ENCODE assay signal across 1 cellular context in genomic region chr5:143986567-143987242, GRCh38.
TF ChIP-seq lines count a peak whose summit lies in the region.

No MANE protein-coding gene starts in this region.

TF ChIP-seq in HEK293, 187 proteins besides CTCF, POLR2A, EP300 and RAD21 (continued from another document and continues in another):
- TF ChIP-seq, protein P1, sequence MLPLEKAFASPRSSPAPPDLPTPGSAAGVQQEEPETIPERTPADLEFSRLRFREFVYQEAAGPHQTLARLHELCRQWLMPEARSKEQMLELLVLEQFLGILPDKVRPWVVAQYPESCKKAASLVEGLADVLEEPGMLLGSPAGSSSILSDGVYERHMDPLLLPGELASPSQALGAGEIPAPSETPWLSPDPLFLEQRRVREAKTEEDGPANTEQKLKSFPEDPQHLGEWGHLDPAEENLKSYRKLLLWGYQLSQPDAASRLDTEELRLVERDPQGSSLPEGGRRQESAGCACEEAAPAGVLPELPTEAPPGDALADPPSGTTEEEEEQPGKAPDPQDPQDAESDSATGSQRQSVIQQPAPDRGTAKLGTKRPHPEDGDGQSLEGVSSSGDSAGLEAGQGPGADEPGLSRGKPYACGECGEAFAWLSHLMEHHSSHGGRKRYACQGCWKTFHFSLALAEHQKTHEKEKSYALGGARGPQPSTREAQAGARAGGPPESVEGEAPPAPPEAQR (tag by site-specific recombination; IDR thresholded peaks at IDR 0.05): no peak
- TF ChIP-seq GLI2 (tag by site-specific recombination; IDR thresholded peaks at IDR 0.05; ENCODE audit: borderline replicate concordance, low read depth) (0 out of 2 replicates have a peak, but pooled peaks have one; percentile 10), ZNF785 (tag by site-specific recombination; IDR thresholded peaks at IDR 0.05) (no peak), ZBTB1 (tag by site-specific recombination; IDR thresholded peaks at IDR 0.05) (no peak), ZNF132 (tag by site-specific recombination; IDR thresholded peaks at IDR 0.05; ENCODE audit: borderline replicate concordance) (no peak), ZNF701 (tag by site-specific recombination; IDR thresholded peaks at IDR 0.05) (no peak), ZNF211 (tag by site-specific recombination; IDR thresholded peaks at IDR 0.05; ENCODE audit: low read depth) (no peak), ZNF837 (tag by site-specific recombination; IDR thresholded peaks at IDR 0.05) (no peak), ZNF114 (tag by site-specific recombination; IDR thresholded peaks at IDR 0.05) (no peak), ZNF37A (tag by site-specific recombination; IDR thresholded peaks at IDR 0.05) (no peak), BCL11B (tag by site-specific recombination; IDR thresholded peaks at IDR 0.05; ENCODE audit: low read depth) (0 out of 2 replicates have a peak, but pooled peaks have one; percentile 15), ZBTB20 (tag by site-specific recombination; IDR thresholded peaks at IDR 0.05) (no peak), ELK4 (IDR thresholded peaks at IDR 0.05; ENCODE audit: borderline replicate concordance, low read depth, low read length) (no peak), ZNF791 (tag by site-specific recombination; IDR thresholded peaks at IDR 0.05) (no peak), YY2 (tag by site-specific recombination; IDR thresholded peaks at IDR 0.05) (no peak), ZNF266 (tag by site-specific recombination; IDR thresholded peaks at IDR 0.05; ENCODE audit: low read depth) (no peak), KLF9 (tag by site-specific recombination; IDR thresholded peaks at IDR 0.05; ENCODE audit: low read depth) (no peak), ZNF792 (tag by site-specific recombination; IDR thresholded peaks at IDR 0.05) (no peak), ZNF596 (tag by site-specific recombination; IDR thresholded peaks at IDR 0.05) (no peak), PRDM6 (tag by site-specific recombination; IDR thresholded peaks at IDR 0.05) (peak; percentile 67), ZNF202 (tag by site-specific recombination; IDR thresholded peaks at IDR 0.05; ENCODE audit: borderline replicate concordance) (no peak), SP2 (tag by site-specific recombination; IDR thresholded peaks at IDR 0.05) (no peak), TSHZ1 (tag by site-specific recombination; IDR thresholded peaks at IDR 0.05; ENCODE audit: borderline replicate concordance) (no peak), ZNF366 (tag by site-specific recombination; conservative IDR thresholded peaks at IDR 0.05) (no peak), ZNF624 (tag by site-specific recombination; IDR thresholded peaks at IDR 0.05) (no peak), YY1 (tag by site-specific recombination; IDR thresholded peaks at IDR 0.05) (no peak), ZFP69B (tag by site-specific recombination; IDR thresholded peaks at IDR 0.05) (no peak), KLF7 (tag by site-specific recombination; IDR thresholded peaks at IDR 0.05; ENCODE audit: borderline replicate concordance) (no peak), ZFP37 (tag by site-specific recombination; IDR thresholded peaks at IDR 0.05) (no peak), ZNF175 (tag by site-specific recombination; IDR thresholded peaks at IDR 0.05) (no peak), ZNF146 (tag by site-specific recombination; IDR thresholded peaks at IDR 0.05) (no peak), ZNF843 (tag by site-specific recombination; IDR thresholded peaks at IDR 0.05) (peak; percentile 84), BCL11A (tag by site-specific recombination; IDR thresholded peaks at IDR 0.05; ENCODE audit: low read depth) (no peak), ZNF660 (tag by site-specific recombination; IDR thresholded peaks at IDR 0.05) (no peak), ZNF311 (tag by site-specific recombination; IDR thresholded peaks at IDR 0.05; ENCODE audit: borderline replicate concordance) (no peak), ZBTB10 (tag by site-specific recombination; IDR thresholded peaks at IDR 0.05) (no peak), GLIS1 (tag by site-specific recombination; IDR thresholded peaks at IDR 0.05) (no peak), ZNF585B (tag by site-specific recombination; IDR thresholded peaks at IDR 0.05) (no peak), ZNF174 (tag by site-specific recombination; IDR thresholded peaks at IDR 0.05) (no peak), ZNF530 (tag by site-specific recombination; IDR thresholded peaks at IDR 0.05; ENCODE audit: low read depth) (no peak), ZNF223 (tag by site-specific recombination; IDR thresholded peaks at IDR 0.05) (no peak), ZNF157 (tag by site-specific recombination; IDR thresholded peaks at IDR 0.05) (no peak), OSR2 (tag by site-specific recombination; IDR thresholded peaks at IDR 0.05) (peak; percentile 71; the same call in 1 of the 2 replicates), ZBTB44 (tag by site-specific recombination; IDR thresholded peaks at IDR 0.05) (peak; percentile 32; the same call in 1 of the 2 replicates), ZNF416 (tag by site-specific recombination; IDR thresholded peaks at IDR 0.05) (no peak)
- TF ChIP-seq, protein P2, sequence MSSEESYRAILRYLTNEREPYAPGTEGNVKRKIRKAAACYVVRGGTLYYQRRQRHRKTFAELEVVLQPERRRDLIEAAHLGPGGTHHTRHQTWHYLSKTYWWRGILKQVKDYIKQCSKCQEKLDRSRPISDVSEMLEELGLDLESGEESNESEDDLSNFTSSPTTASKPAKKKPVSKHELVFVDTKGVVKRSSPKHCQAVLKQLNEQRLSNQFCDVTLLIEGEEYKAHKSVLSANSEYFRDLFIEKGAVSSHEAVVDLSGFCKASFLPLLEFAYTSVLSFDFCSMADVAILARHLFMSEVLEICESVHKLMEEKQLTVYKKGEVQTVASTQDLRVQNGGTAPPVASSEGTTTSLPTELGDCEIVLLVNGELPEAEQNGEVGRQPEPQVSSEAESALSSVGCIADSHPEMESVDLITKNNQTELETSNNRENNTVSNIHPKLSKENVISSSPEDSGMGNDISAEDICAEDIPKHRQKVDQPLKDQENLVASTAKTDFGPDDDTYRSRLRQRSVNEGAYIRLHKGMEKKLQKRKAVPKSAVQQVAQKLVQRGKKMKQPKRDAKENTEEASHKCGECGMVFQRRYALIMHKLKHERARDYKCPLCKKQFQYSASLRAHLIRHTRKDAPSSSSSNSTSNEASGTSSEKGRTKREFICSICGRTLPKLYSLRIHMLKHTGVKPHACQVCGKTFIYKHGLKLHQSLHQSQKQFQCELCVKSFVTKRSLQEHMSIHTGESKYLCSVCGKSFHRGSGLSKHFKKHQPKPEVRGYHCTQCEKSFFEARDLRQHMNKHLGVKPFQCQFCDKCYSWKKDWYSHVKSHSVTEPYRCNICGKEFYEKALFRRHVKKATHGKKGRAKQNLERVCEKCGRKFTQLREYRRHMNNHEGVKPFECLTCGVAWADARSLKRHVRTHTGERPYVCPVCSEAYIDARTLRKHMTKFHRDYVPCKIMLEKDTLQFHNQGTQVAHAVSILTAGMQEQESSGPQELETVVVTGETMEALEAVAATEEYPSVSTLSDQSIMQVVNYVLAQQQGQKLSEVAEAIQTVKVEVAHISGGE (tag by site-specific recombination; conservative IDR thresholded peaks at IDR 0.05; ENCODE audit: low read depth): no peak
- TF ChIP-seq, protein P3, sequence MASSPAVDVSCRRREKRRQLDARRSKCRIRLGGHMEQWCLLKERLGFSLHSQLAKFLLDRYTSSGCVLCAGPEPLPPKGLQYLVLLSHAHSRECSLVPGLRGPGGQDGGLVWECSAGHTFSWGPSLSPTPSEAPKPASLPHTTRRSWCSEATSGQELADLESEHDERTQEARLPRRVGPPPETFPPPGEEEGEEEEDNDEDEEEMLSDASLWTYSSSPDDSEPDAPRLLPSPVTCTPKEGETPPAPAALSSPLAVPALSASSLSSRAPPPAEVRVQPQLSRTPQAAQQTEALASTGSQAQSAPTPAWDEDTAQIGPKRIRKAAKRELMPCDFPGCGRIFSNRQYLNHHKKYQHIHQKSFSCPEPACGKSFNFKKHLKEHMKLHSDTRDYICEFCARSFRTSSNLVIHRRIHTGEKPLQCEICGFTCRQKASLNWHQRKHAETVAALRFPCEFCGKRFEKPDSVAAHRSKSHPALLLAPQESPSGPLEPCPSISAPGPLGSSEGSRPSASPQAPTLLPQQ (tag by site-specific recombination; IDR thresholded peaks at IDR 0.05): no peak
- TF ChIP-seq, protein P4, sequence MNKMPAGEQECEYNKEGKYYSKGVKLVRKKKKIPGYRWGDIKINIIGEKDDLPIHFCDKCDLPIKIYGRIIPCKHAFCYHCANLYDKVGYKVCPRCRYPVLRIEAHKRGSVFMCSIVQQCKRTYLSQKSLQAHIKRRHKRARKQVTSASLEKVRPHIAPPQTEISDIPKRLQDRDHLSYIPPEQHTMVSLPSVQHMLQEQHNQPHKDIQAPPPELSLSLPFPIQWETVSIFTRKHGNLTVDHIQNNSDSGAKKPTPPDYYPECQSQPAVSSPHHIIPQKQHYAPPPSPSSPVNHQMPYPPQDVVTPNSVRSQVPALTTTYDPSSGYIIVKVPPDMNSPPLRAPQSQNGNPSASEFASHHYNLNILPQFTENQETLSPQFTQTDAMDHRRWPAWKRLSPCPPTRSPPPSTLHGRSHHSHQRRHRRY (tag by site-specific recombination; IDR thresholded peaks at IDR 0.05): no peak
